ENCODE assay signal across 16 cellular contexts in genomic region chr20:20953738-20954657, GRCh38.
A peak's percentile ranks its signal among the peaks of the same experiment; 100 is the strongest.
DNase-seq lines count a peak whose midpoint lies in the region; ATAC-seq and TF ChIP-seq lines count a peak whose summit lies in the region.
"Had no signal": no experiment of that assay in that cellular context is flagged by ENCODE, and none has a peak within 500 bp of the region (broad histone marks: within the 10 kb centered on the region; RNA-seq: fewer than 3 reads in every experiment).

No MANE protein-coding gene starts in this region.

- H4K20me1 ChIP-seq in Loucy (ENCODE audit: insufficient read depth, low read length, poor library complexity, severe bottlenecking), result no peaks in the 10 kb centered on the region
- H4K20me1 ChIP-seq in OCI-LY3 (ENCODE audit: insufficient read depth, low read length), result no peaks in the 10 kb centered on the region

- intact Hi-C loops in left lung (cut with DNase I) (no loop called here), A673 (cut with micrococcal nuclease; ENCODE audit: unreplicated experiment) (no loop called here)

- in situ Hi-C loops in GM13977 (cut with MboI; ENCODE audit: low pct_unique_long_range_greater_than_20kb, low sequenced_read_pairs, unreplicated experiment), result no loop called here

- POLR2A ChIA-PET in A673 (lab: Charles Lee; ENCODE audit: low non-redundant PET), result no interaction called here

- no peak overlapping the region for H3K9ac ChIP-seq in Loucy (ENCODE audit: low read depth, low read length, poor library complexity, severe bottlenecking)
- H3K9ac ChIP-seq in OCI-LY3 (ENCODE audit: low read length), result no peak overlapping the region

- H3K4me2 ChIP-seq in Loucy (ENCODE audit: low read depth, low read length, poor library complexity, severe bottlenecking) (peak overlapping the region; percentile 69), OCI-LY3 (ENCODE audit: low read length) (peak overlapping the region; percentile 50)

- no peaks in the 10 kb centered on the region for H3F3A ChIP-seq in Loucy (ENCODE audit: low read depth)

- no peaks in the 10 kb centered on the region for H3K27me3 ChIP-seq in Loucy (ENCODE audit: insufficient read depth, low read length, poor library complexity, severe bottlenecking)
- H3K27me3 ChIP-seq in OCI-LY3 (ENCODE audit: low read depth, low read length), result peaks cover 37% of the 10 kb centered on the region
- H3K27me3 ChIP-seq in left lung, result peaks cover 0 to 36% of the 10 kb centered on the region in 2 donors
- peaks cover 31% of the 10 kb centered on the region for H3K27me3 ChIP-seq in A673 (replicated peaks; ENCODE audit: insufficient read depth, low read depth, low read length, poor library complexity)

- DNase-seq in left kidney (ENCODE audit: low read depth, low spot score), result peak; percentile 19
- no peak for DNase-seq in GM13977 (ENCODE audit: low spot score)
- no peak for DNase-seq in left lung
- DNase-seq in A673 (ENCODE audit: low spot score), result no peak
- DNase-seq in foreskin melanocyte, result no peak
- DNase-seq: GF-D8, NCI-H1436, NCI-H2081, NCI-H510A treated with DMSO at 0.1 percent for 48 hours had no signal

- H3K27ac ChIP-seq in OCI-LY3 (ENCODE audit: low read length), result no peak overlapping the region
- no peak overlapping the region for H3K27ac ChIP-seq in left lung
- H3K27ac ChIP-seq in A673 (ENCODE audit: low read depth, low read length, poor library complexity, severe bottlenecking), result no peak overlapping the region
- H3K27ac ChIP-seq: C4-2B, HL-60 had no signal

- H2AFZ ChIP-seq in Loucy (ENCODE audit: low read length), result peak overlapping the region; percentile 68
- H2AFZ ChIP-seq in OCI-LY3 (ENCODE audit: low read depth, low read length), result peak overlapping the region; percentile 44; the same call in 1 of the 2 replicates

- peaks cover 34% of the 10 kb centered on the region for H3K4me1 ChIP-seq in Loucy (ENCODE audit: insufficient read depth, low read length, poor library complexity, severe bottlenecking)
- peaks cover 9% of the 10 kb centered on the region for H3K4me1 ChIP-seq in OCI-LY3 (ENCODE audit: low read length)
- H3K4me1 ChIP-seq in left lung, result no peaks in the 10 kb centered on the region
- H3K4me1 ChIP-seq in A673 (ENCODE audit: insufficient read depth, low read length, poor library complexity, severe bottlenecking), result no peaks in the 10 kb centered on the region
- H3K4me1 ChIP-seq: HAP-1 had no signal

- H3K9me3 ChIP-seq in Loucy (ENCODE audit: insufficient read depth, low read depth, low read length), result no peaks in the 10 kb centered on the region
- H3K9me3 ChIP-seq in OCI-LY3 (ENCODE audit: insufficient read depth, low read length), result no peaks in the 10 kb centered on the region
- no peaks in the 10 kb centered on the region for H3K9me3 ChIP-seq in left lung
- H3K9me3 ChIP-seq in A673 (ENCODE audit: low read depth, low read length, poor library complexity, severe bottlenecking), result no peaks in the 10 kb centered on the region
- H3K9me3 ChIP-seq: HAP-1 had no signal

- peak; percentile 60 for ATAC-seq in GM18867 (IDR thresholded peaks at IDR 0.05; ENCODE audit: unreplicated experiment)
- no peak for ATAC-seq in left lung
- ATAC-seq: Right ventricle myocardium inferior had no signal

- CTCF ChIA-PET in A673 (lab: Charles Lee), result no interaction called here

- H3K4me3 ChIP-seq in Loucy (ENCODE audit: low read length, poor library complexity, severe bottlenecking) (peak overlapping the region; percentile 57), OCI-LY3 (ENCODE audit: low read length) (peak overlapping the region; percentile 38; the same call in 1 of the 2 replicates), left lung (no peak overlapping the region), A673 (ENCODE audit: low read depth, low read length, poor library complexity, severe bottlenecking) (no peak overlapping the region)
- H3K4me3 ChIP-seq: HAP-1 had no signal

- H3K79me2 ChIP-seq in Loucy (ENCODE audit: insufficient read depth, low read length) (no peaks in the 10 kb centered on the region), OCI-LY3 (ENCODE audit: low read length) (no peaks in the 10 kb centered on the region)

- no TSS peak for BruUV-seq in A673 (replicated peaks; lab: Mats Ljungman, UMichigan)

- H3K36me3 ChIP-seq in Loucy (ENCODE audit: insufficient read depth, low read length) (no peaks in the 10 kb centered on the region), OCI-LY3 (replicated peaks; ENCODE audit: low read depth, low read length) (no peaks in the 10 kb centered on the region), left lung (no peaks in the 10 kb centered on the region), A673 (ENCODE audit: insufficient read depth, low read length, poor library complexity, severe bottlenecking) (no peaks in the 10 kb centered on the region)
- H3K36me3 ChIP-seq: HAP-1 had no signal

- TF ChIP-seq CTCF in Loucy (conservative IDR thresholded peaks at IDR 0.05; ENCODE audit: low read length) (no peak), OCI-LY3 (IDR thresholded peaks at IDR 0.05; ENCODE audit: low read depth, low read length) (no peak), GM13977 (IDR thresholded peaks at IDR 0.05; ENCODE audit: extremely low read depth, insufficient read depth, missing control alignments) (no peak), left lung (IDR thresholded peaks at IDR 0.05) (no peak), A673 (conservative IDR thresholded peaks at IDR 0.05; ENCODE audit: low read depth, low read length) (no peak)

- H3K9me2 ChIP-seq in Loucy (replicated peaks; ENCODE audit: low read depth, low read length), result no peaks in the 10 kb centered on the region

Comparison
In these comparisons a context has a peak if more than half of its experiments do, and no peak if none do; other contexts are left out.
1. H3K4me3 ChIP-seq: peak in Loucy (single experiment) and OCI-LY3 (single experiment); none in left lung (0 of 2) and A673 (single experiment).